In the genomic region with DNA sequence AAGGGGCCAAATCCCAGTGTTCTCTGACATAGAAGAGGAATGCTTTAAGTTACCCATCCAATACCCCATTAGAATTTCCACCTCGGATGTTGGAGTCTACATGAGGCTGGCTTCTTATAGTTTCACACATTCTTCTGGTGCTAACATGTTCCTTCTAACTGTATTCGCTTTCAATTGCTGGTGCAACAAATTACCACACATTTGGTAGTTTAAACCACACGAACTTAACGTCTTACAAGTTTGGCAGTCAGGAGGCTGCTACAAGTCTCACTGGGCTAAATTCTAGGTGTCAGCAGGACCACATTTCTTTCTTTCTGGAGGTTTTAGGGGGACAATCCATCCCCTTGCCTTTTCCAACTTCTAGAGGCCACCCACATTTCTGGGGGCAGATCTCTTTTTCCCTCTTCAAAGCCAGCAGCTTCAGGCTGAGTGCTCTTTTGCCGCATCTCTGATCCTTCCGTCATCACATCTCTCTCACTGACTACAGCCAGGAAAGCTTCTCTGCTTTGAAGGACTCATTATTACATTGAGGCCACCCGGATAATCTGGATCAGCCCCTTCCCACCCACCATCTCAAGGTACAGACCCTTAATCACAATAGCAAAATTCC, we compare ENCODE assay signal across 1 cellular context.
TF ChIP-seq lines count a peak whose summit lies in the region.

No MANE protein-coding gene starts in this region.

TF ChIP-seq in IMR-90, 13 proteins besides CTCF, POLR2A, EP300 and RAD21:
- no peak for TF ChIP-seq FOS (IDR thresholded peaks at IDR 0.05; ENCODE audit: low read depth, low read length)
- no peak for TF ChIP-seq BHLHE40 (IDR thresholded peaks at IDR 0.05; ENCODE audit: low read depth, low read length)
- TF ChIP-seq MAFK (IDR thresholded peaks at IDR 0.05; ENCODE audit: low read depth, low read length) = no peak
- no peak for TF ChIP-seq RFX5 (IDR thresholded peaks at IDR 0.05; ENCODE audit: low read depth, low read length)
- TF ChIP-seq RCOR1 (IDR thresholded peaks at IDR 0.05; ENCODE audit: insufficient replicate concordance, low read length) = no peak
- TF ChIP-seq CEBPB (IDR thresholded peaks at IDR 0.05; ENCODE audit: low read depth, low read length) = no peak
- no peak for TF ChIP-seq MXI1 (IDR thresholded peaks at IDR 0.05; ENCODE audit: borderline replicate concordance, low read depth, low read length)
- TF ChIP-seq, protein P1, sequence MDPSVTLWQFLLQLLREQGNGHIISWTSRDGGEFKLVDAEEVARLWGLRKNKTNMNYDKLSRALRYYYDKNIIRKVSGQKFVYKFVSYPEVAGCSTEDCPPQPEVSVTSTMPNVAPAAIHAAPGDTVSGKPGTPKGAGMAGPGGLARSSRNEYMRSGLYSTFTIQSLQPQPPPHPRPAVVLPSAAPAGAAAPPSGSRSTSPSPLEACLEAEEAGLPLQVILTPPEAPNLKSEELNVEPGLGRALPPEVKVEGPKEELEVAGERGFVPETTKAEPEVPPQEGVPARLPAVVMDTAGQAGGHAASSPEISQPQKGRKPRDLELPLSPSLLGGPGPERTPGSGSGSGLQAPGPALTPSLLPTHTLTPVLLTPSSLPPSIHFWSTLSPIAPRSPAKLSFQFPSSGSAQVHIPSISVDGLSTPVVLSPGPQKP (IDR thresholded peaks at IDR 0.05; ENCODE audit: borderline replicate concordance, low read depth, low read length) = no peak
- no peak for TF ChIP-seq SMC3 (IDR thresholded peaks at IDR 0.05; ENCODE audit: low read depth, low read length)
- TF ChIP-seq USF2 (IDR thresholded peaks at IDR 0.05; ENCODE audit: low read depth, low read length) = no peak
- no peak for TF ChIP-seq NFE2L2 (IDR thresholded peaks at IDR 0.05; ENCODE audit: low read depth, low read length)
